ENCODE assay signal across 1 cellular context in the genomic region with DNA sequence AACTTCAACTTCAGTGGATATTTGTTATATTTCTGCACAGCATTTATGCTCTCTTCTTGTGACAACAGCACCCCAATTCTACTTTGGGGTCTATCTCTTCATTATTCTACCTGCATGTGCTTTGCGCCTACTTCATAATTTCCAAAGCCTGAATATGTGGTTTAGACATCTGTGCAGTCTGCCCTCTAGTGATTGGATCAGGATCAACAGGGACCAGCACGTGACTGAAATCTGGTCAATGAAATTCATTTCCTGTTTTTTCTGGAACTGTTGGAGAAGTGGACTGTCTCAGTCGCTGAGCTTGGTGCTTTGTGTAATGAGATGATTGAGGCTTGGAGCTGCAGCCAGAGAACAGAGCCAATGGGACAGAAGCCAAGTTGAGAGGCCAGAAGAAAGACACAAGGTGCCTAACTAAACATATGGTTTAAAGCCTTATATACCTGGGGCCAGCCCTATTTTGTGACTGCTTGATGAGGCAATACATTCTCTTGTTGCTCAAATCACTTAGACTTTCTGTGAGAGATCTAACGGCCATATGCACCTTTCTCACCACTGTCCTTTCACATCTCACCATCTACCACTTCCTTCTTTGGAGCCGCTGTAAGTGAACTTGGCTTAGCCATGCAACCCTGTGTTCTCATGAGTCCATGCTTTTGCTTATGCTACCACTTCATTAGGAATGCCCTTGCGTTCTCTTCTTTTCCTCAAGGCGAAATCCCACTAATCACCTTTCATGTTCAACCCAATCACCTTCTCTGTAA.
TF ChIP-seq lines count a peak whose summit lies in the region.

No MANE protein-coding gene starts in this region.

TF ChIP-seq in H1, 55 proteins besides CTCF, POLR2A, EP300 and RAD21 (continued from another document):
- TF ChIP-seq TAF1 (IDR thresholded peaks at IDR 0.05; ENCODE audit: low read depth, low read length) (no peak), HDAC6 (IDR thresholded peaks at IDR 0.05; ENCODE audit: low read depth, low read length) (no peak), SIN3A (conservative IDR thresholded peaks at IDR 0.05 in 1 of 2, IDR thresholded peaks at IDR 0.05 in 1 of 2; ENCODE audit: low read depth in 1 of 2, low read length in 2 of 2) (no peak), BCL11A (IDR thresholded peaks at IDR 0.05; ENCODE audit: low read depth in 2 of 2, low read length in 2 of 2) (no peak), CBX5 (IDR thresholded peaks at IDR 0.05; ENCODE audit: low read depth, low read length) (no peak), POU5F1 (IDR thresholded peaks at IDR 0.05; ENCODE audit: low read depth, low read length) (no peak), BRCA1 (IDR thresholded peaks at IDR 0.05; ENCODE audit: low read depth, low read length) (no peak)
- TF ChIP-seq, protein P1, sequence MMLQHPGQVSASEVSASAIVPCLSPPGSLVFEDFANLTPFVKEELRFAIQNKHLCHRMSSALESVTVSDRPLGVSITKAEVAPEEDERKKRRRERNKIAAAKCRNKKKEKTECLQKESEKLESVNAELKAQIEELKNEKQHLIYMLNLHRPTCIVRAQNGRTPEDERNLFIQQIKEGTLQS (IDR thresholded peaks at IDR 0.05; ENCODE audit: insufficient read depth, low read depth, low read length), result peak; percentile 28; the same call in 1 of the 2 replicates
- TF ChIP-seq, protein P2, sequence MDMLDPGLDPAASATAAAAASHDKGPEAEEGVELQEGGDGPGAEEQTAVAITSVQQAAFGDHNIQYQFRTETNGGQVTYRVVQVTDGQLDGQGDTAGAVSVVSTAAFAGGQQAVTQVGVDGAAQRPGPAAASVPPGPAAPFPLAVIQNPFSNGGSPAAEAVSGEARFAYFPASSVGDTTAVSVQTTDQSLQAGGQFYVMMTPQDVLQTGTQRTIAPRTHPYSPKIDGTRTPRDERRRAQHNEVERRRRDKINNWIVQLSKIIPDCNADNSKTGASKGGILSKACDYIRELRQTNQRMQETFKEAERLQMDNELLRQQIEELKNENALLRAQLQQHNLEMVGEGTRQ (IDR thresholded peaks at IDR 0.05; ENCODE audit: low read length), result peak; percentile 64; the same call in 1 of the 2 replicates
